8 cellular contexts compared by ENCODE assay signal in the genomic region with DNA sequence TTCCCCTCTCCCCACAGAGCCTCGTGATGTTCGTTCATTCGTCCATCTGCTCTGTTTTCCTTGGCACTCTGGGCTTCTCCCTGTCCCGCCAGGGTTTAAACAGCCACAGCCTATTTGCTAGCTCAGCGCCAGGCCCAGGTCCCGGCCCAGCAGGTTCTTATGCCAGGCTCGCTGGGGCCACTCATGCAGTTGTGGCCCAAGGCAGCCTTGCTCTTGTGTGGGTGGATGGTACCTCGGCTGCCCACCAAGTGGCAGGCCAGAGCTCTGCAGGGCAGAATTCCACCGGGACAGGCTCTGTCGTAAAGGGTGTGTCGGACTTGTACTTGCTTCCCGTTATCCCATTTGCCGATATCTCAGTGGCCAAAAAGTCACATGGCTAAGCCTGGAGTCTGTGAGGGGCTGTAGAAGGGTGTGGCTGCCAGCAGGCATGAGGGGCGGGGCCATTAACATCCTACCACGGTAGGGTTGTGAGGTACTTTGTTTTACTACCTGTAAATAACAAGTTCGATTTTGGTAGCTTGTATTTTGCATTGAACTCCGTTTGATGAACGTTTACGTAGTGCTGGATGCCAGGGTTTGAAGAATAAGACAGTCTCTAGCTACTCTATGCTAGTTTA. TPM values are rescaled to one million over a fixed set of nuclear protein-coding genes. Genes with fewer than 3 reads are reported as not detected.
DNase-seq lines count a peak whose midpoint lies in the region; ATAC-seq, FAIRE-seq and TF ChIP-seq lines count a peak whose summit lies in the region.

No MANE protein-coding gene starts in this region.

- ATAC-seq in GM12878 (no peak), HG03095 (IDR thresholded peaks at IDR 0.05; ENCODE audit: unreplicated experiment) (no peak), HG03159 (IDR thresholded peaks at IDR 0.05; ENCODE audit: unreplicated experiment) (no peak)

- H3K9me1 ChIP-seq in keratinocyte (ENCODE audit: control insufficient read depth, extremely low read depth, insufficient read depth, low read length): peaks cover 10% of the 10 kb centered on the region

- H3K4me2 ChIP-seq in GM12878 (ENCODE audit: control insufficient read depth, insufficient read depth) (peak overlapping the region; percentile 60), keratinocyte (ENCODE audit: control insufficient read depth, extremely low read depth, insufficient read depth, low read depth, low read length) (peak overlapping the region; percentile 82)

- H3K9ac ChIP-seq in GM12878 (ENCODE audit: control insufficient read depth, insufficient read depth, low read length) (no peak overlapping the region), keratinocyte (ENCODE audit: control insufficient read depth, extremely low read depth, insufficient read depth, low read length) (peak overlapping the region; percentile 52)

- H3K79me2 ChIP-seq in GM12878 (ENCODE audit: control insufficient read depth, insufficient read depth, low read length): peaks cover 14% of the 10 kb centered on the region
- peaks cover 65% of the 10 kb centered on the region for H3K79me2 ChIP-seq in keratinocyte (ENCODE audit: control insufficient read depth, insufficient read depth, low read length)

- TF ChIP-seq POLR2A in GM12878 (IDR thresholded peaks at IDR 0.05; ENCODE audit: low read depth, low read length): no peak

- FAIRE-seq in GM12878 (lab: Jason Lieb, UNC) (no peak), keratinocyte (lab: Jason Lieb, UNC) (no peak)

- peaks cover 36% of the 10 kb centered on the region for H3K4me1 Mint-ChIP-seq in Caco-2 (ENCODE audit: low read depth, unreplicated experiment)

- H3K27me3 Mint-ChIP-seq in Caco-2 (ENCODE audit: insufficient read depth, unreplicated experiment): no peaks in the 10 kb centered on the region

- no peaks in the 10 kb centered on the region for H3K9me3 ChIP-seq in Caco-2
- H3K9me3 ChIP-seq in GM12878 (replicated peaks; ENCODE audit: control insufficient read depth, insufficient read depth, low read length): no peaks in the 10 kb centered on the region
- H3K9me3 ChIP-seq in keratinocyte (ENCODE audit: control insufficient read depth, low read depth, low read length): no peaks in the 10 kb centered on the region

- CTCF ChIA-PET in Caco-2 (lab: Charles Lee): interaction anchor here (1.5 kb wide), 1 partner anchor 44 kb away, joined by 6 read pairs; no protein-coding TSS in a partner anchor
- CTCF ChIA-PET in GM12878 (lab: Yijun Ruan, JAX): interaction anchor here (0.7 kb wide), 1 partner anchor 54 kb away, joined by 3 read pairs; no protein-coding TSS in a partner anchor

- H3K4me3 ChIP-seq in Caco-2 (ENCODE audit: low read depth, low read length) (no peak overlapping the region), GM12878 (peak overlapping the region; percentile 4; the same call in 1 of the 2 replicates), keratinocyte (ENCODE audit: control insufficient read depth in 2 of 3, extremely low read depth in 1 of 3, insufficient read depth in 2 of 3, low read depth in 1 of 3, low read length in 3 of 3) (peak overlapping the region in 2 of 3 experiments; percentile 25 to 31)

- no peaks in the 10 kb centered on the region for H3K9me3 Mint-ChIP-seq in Caco-2 (ENCODE audit: unreplicated experiment)

- dilution Hi-C loops in keratinocyte (cut with MboI; ENCODE audit: extremely low pct_ligation_motif_present, low sequenced_read_pairs): no loop called here

- TF ChIP-seq CTCF in Caco-2 (IDR thresholded peaks at IDR 0.05; ENCODE audit: insufficient read depth in 1 of 2, low read depth in 1 of 2, low read length in 1 of 2, severe bottlenecking in 1 of 2, unreplicated experiment in 1 of 2) (no peak), GM12878 (IDR thresholded peaks at IDR 0.05 in 2 of 3, conservative IDR thresholded peaks at IDR 0.05 in 1 of 3; ENCODE audit: control insufficient read depth in 2 of 3, extremely low read depth in 1 of 3, insufficient read depth in 1 of 3, low read depth in 3 of 3, low read length in 3 of 3) (0 out of 6 replicates have a peak, but pooled peaks of 1 of the 3 experiments have one; percentile 19), keratinocyte (optimal IDR thresholded peaks at IDR 0.05 in 1 of 3, IDR thresholded peaks at IDR 0.05 in 1 of 3, conservative IDR thresholded peaks at IDR 0.05 in 1 of 3; ENCODE audit: extremely low read depth in 1 of 3, insufficient read depth in 2 of 3, low read length in 3 of 3) (peak; percentile 67 to 69 (median 68))

- no peak for TF ChIP-seq RAD21 in GM12878 (IDR thresholded peaks at IDR 0.05; ENCODE audit: insufficient read depth, low read depth, low read length)

- H3K27ac ChIP-seq in GM12878 (ENCODE audit: control insufficient read depth, insufficient read depth) (peak overlapping the region; percentile 87), keratinocyte (ENCODE audit: control insufficient read depth, insufficient read depth, low read length) (peak overlapping the region; percentile 60), substantia nigra (ENCODE audit: low read depth, low read length, poor library complexity, severe bottlenecking) (no peak overlapping the region)

- SMC1A ChIA-PET in GM12878 (lab: Charles Lee; ENCODE audit: uncharacterized antibody, unreplicated experiment): interaction anchor here (1.2 to 2.0 kb wide), 5 partner anchors 9 to 69 kb away, joined by 3 to 6 read pairs (median 5); a partner anchor contains a TSS

- H3K4me3 Mint-ChIP-seq in Caco-2 (ENCODE audit: unreplicated experiment): no peak overlapping the region

- peaks cover 46% of the 10 kb centered on the region for H3K36me3 Mint-ChIP-seq in Caco-2 (ENCODE audit: insufficient read depth, unreplicated experiment)

- peak overlapping the region; percentile 75 for H3K27ac Mint-ChIP-seq in Caco-2 (ENCODE audit: unreplicated experiment)

- intact Hi-C loops in Caco-2 (cut with micrococcal nuclease; ENCODE audit: unreplicated experiment) (no loop called here), GM12878 (cut with micrococcal nuclease; ENCODE audit: unreplicated experiment) (loop anchor here (5.0 kb wide), 1 partner anchor 35 kb away; a partner anchor contains a TSS)

- H3K4me1 ChIP-seq in Caco-2 (peaks cover 54% of the 10 kb centered on the region), GM12878 (ENCODE audit: control insufficient read depth, insufficient read depth, low read length) (peaks cover 24% of the 10 kb centered on the region), keratinocyte (ENCODE audit: control insufficient read depth, extremely low read depth, insufficient read depth, low read length) (peaks cover 20% of the 10 kb centered on the region)

- H4K20me1 ChIP-seq in GM12878 (ENCODE audit: control insufficient read depth, insufficient read depth) (peaks cover 3% of the 10 kb centered on the region; the same call in 1 of the 2 replicates), keratinocyte (ENCODE audit: control insufficient read depth, extremely low read depth, insufficient read depth, low read length) (no peaks in the 10 kb centered on the region)

- H2AFZ ChIP-seq in GM12878 (ENCODE audit: control insufficient read depth, low read depth, low read length) (no peak overlapping the region), keratinocyte (ENCODE audit: control insufficient read depth, low read length) (peak overlapping the region; percentile 73)

- in situ Hi-C loops in GM12878 (cut with MboI): no loop called here

- no peak for DNase-seq in Caco-2
- peak; percentile 64 for DNase-seq in NCI-H1436 (lab: John Stamatoyannopoulos, UW)
- DNase-seq in GM12878 (ENCODE audit: low read depth, low spot score): no peak
- peak; percentile 62 for DNase-seq in keratinocyte (ENCODE audit: low read depth, low spot score)
- DNase-seq in substantia nigra (lab: John Stamatoyannopoulos, UW): peak in 30 of 49 donors; percentile 9 to 61 (median 38)
- no peak for DNase-seq in activated CD8-positive, alpha-beta memory T cell treated with anti-CD3 and anti-CD28 coated beads for 24 hours

- RAD21 ChIA-PET in GM12878 (lab: Charles Lee; ENCODE audit: unreplicated experiment): interaction anchor here (1.2 to 1.7 kb wide), 2 partner anchors 10 to 79 kb away, joined by 3 to 4 read pairs; no protein-coding TSS in a partner anchor

- H3K36me3 ChIP-seq in Caco-2 (ENCODE audit: control insufficient read depth, insufficient read depth, low read length) (peaks cover 2% of the 10 kb centered on the region), GM12878 (ENCODE audit: control insufficient read depth in 2 of 2, insufficient read depth in 2 of 2, low read length in 1 of 2) (0 out of 4 replicates have a peak, but pooled peaks cover 0 to 3% of the 10 kb centered on the region in 2 experiments), keratinocyte (ENCODE audit: control insufficient read depth in 2 of 2, extremely low read depth in 1 of 2, insufficient read depth in 2 of 2, low read length in 2 of 2) (peaks cover 5 to 9% of the 10 kb centered on the region in 2 experiments)

- POLR2A ChIA-PET in Caco-2 (lab: Charles Lee) (no interaction called here), GM12878 (lab: Charles Lee) (no interaction called here)

- no TSS peak for BruUV-seq in Caco-2 (replicated peaks; lab: Mats Ljungman, UMichigan)
- BruUV-seq in GM12878 (replicated peaks; lab: Mats Ljungman, UMichigan): TSS peak; percentile 90

- no peak for TF ChIP-seq EP300 in GM12878 (IDR thresholded peaks at IDR 0.05; ENCODE audit: borderline replicate concordance in 1 of 2, control insufficient read depth in 1 of 2, low read depth in 2 of 2, low read length in 2 of 2)

- 71% methylated on average over 19 of the region's 19 CpGs for WGBS in GM12878 (ENCODE audit: insufficient coverage, insufficient replicate concordance, low lambda C conversion rate, missing lambda C conversion rate)

- H3K27me3 ChIP-seq in Caco-2 (replicated peaks; ENCODE audit: control insufficient read depth, insufficient read depth, low read length): no peaks in the 10 kb centered on the region
- H3K27me3 ChIP-seq in GM12878 (replicated peaks in 1 of 2; ENCODE audit: control insufficient read depth in 2 of 2, insufficient read depth in 2 of 2, low read length in 1 of 2): no peaks in the 10 kb centered on the region
- no peaks in the 10 kb centered on the region for H3K27me3 ChIP-seq in keratinocyte (ENCODE audit: control insufficient read depth, extremely low read depth, insufficient read depth, low read length)

RNA-seq across cellular contexts. Expression of a gene that starts 7.9 kb away (rescaled TPM):
- total RNA-seq in Caco-2 (2022): 120 and 131 TPM in 2 replicates
- total RNA-seq in GM12878 (2013; cell fraction: nucleolus; rRNA removed): 527 and 548 TPM in 2 replicates
- 59.2 and 69.5 TPM in 2 replicates for total RNA-seq in GM12878 (2014; rRNA removed)
- total RNA-seq in GM12878 (2014; rRNA removed; fragmentation: Illumina TruSeq; extraction: Trizol): 53.0 and 54.0 TPM in 2 replicates
- 44.6 and 63.1 TPM in 2 replicates for total RNA-seq in GM12878 (2021)
- polyA plus RNA-seq in GM12878 (2011; ENCODE audit: low read depth): 93.5 TPM
- polyA plus RNA-seq in GM12878 (2011; rRNA removed): 332 and 365 TPM in 2 replicates
- polyA plus RNA-seq in GM12878 (2011; cell fraction: cytosol; rRNA removed): 197 and 240 TPM in 2 replicates
- polyA plus RNA-seq in GM12878 (2011; cell fraction: nucleus; rRNA removed): 1,350 and 1,445 TPM in 2 replicates
- 117 and 140 TPM in 2 replicates for polyA plus RNA-seq in GM12878 (2012)
- 66.3 and 73.8 TPM in 2 replicates for polyA plus RNA-seq in GM12878 (2014; fragmentation: Illumina TruSeq; extraction: Trizol)
- 10 to 100 TPM; 17.4 to 20.1 TPM for polyA plus RNA-seq in GM12878 (2014; fragmentation: Nextera tagmentation; extraction: Ambion mirVana)
- polyA plus RNA-seq in GM12878 (2014; rRNA removed): 125 and 126 TPM in 2 replicates
- polyA plus RNA-seq in GM12878 (2016; fragmentation: Nextera tagmentation; extraction: Ambion mirVana): 10 to 100 TPM; 41.7 to 44.1 TPM
- 53.4 and 81.5 TPM in 2 replicates for polyA minus RNA-seq in GM12878 (2011; rRNA and poly(A)+ RNA removed)
- 15.4 and 18.0 TPM in 2 replicates for polyA minus RNA-seq in GM12878 (2011; cell fraction: cytosol; rRNA and poly(A)+ RNA removed)
- 94.8 and 121 TPM in 2 replicates for polyA minus RNA-seq in GM12878 (2011; cell fraction: nucleus; rRNA and poly(A)+ RNA removed)
- polyA plus RNA-seq in keratinocyte: 20.8 to 31.1 TPM (median 28.6 TPM) in 3 replicates
- polyA plus RNA-seq in keratinocyte (2011; ENCODE audit: low read depth): 13.8 TPM
- 11.0 and 15.6 TPM in 2 replicates for polyA plus RNA-seq in keratinocyte (2011; cell fraction: cytosol; rRNA removed)
- polyA plus RNA-seq in keratinocyte (2011; cell fraction: nucleus; rRNA removed): 74.0 and 91.3 TPM in 2 replicates
- polyA plus RNA-seq in keratinocyte (2012; ENCODE audit: low replicate concordance): 13.3 and 15.0 TPM in 2 replicates
- polyA minus RNA-seq in keratinocyte: 13.7 to 19.9 TPM (median 18.3 TPM) in 3 replicates
- 24.0 TPM for polyA minus RNA-seq in keratinocyte (2011; cell fraction: cytosol; rRNA and poly(A)+ RNA removed)
- polyA minus RNA-seq in keratinocyte (2011; cell fraction: nucleus; rRNA and poly(A)+ RNA removed): 20.0 and 31.6 TPM in 2 replicates

RNA-seq across cellular contexts. Expression of a gene that starts 32.9 kb away (rescaled TPM):
- total RNA-seq in Caco-2 (2022) (1.9 and 2.0 TPM in 2 replicates), GM12878 (2014; rRNA removed) (not detected in 2 replicates), GM12878 (2014; rRNA removed; fragmentation: Illumina TruSeq; extraction: Trizol) (not detected in 2 replicates), GM12878 (2021) (not detected in 2 replicates)
- not detected in 2 replicates for total RNA-seq in GM12878 (2013; cell fraction: nucleolus; rRNA removed)
- polyA plus RNA-seq in GM12878 (2011; ENCODE audit: low read depth): not detected
- polyA plus RNA-seq in GM12878 (2011; rRNA removed) (not detected in 2 replicates), GM12878 (2014; fragmentation: Illumina TruSeq; extraction: Trizol) (not detected in 2 replicates), GM12878 (2014; fragmentation: Nextera tagmentation; extraction: Ambion mirVana) (not detected), GM12878 (2014; rRNA removed) (not detected in 2 replicates), GM12878 (2016; fragmentation: Nextera tagmentation; extraction: Ambion mirVana) (not detected), keratinocyte (not detected in 3 replicates)
- polyA plus RNA-seq in GM12878 (2011; cell fraction: cytosol; rRNA removed): not detected in 2 replicates
- polyA plus RNA-seq in GM12878 (2011; cell fraction: nucleus; rRNA removed): not detected in 2 replicates
- 0.18 TPM in 1 of 2 replicates, not detected in the other for polyA plus RNA-seq in GM12878 (2012)
- not detected in 2 replicates for polyA minus RNA-seq in GM12878 (2011; rRNA and poly(A)+ RNA removed)
- not detected in 2 replicates for polyA minus RNA-seq in GM12878 (2011; cell fraction: cytosol; rRNA and poly(A)+ RNA removed)
- not detected in 2 replicates for polyA minus RNA-seq in GM12878 (2011; cell fraction: nucleus; rRNA and poly(A)+ RNA removed)
- not detected for polyA plus RNA-seq in keratinocyte (2011; ENCODE audit: low read depth)
- not detected in 2 replicates for polyA plus RNA-seq in keratinocyte (2011; cell fraction: cytosol; rRNA removed)
- polyA plus RNA-seq in keratinocyte (2011; cell fraction: nucleus; rRNA removed): not detected in 2 replicates
- polyA plus RNA-seq in keratinocyte (2012; ENCODE audit: low replicate concordance): not detected in 2 replicates
- not detected in 3 replicates for polyA minus RNA-seq in keratinocyte
- not detected for polyA minus RNA-seq in keratinocyte (2011; cell fraction: cytosol; rRNA and poly(A)+ RNA removed)
- not detected in 2 replicates for polyA minus RNA-seq in keratinocyte (2011; cell fraction: nucleus; rRNA and poly(A)+ RNA removed)

Comparison
In these comparisons a context has a peak if more than half of its experiments do, and no peak if none do; other contexts are left out.
1. DNase-seq: peak in NCI-H1436 (single experiment), keratinocyte (single experiment) and substantia nigra (30 of 49); none in Caco-2 (0 of 2), GM12878 (single experiment) and activated CD8-positive, alpha-beta memory T cell treated with anti-CD3 and anti-CD28 coated beads for 24 hours (single experiment).
2. CTCF ChIP-seq: peak in keratinocyte (3 of 3); none in Caco-2 (0 of 2).